1 cellular context compared by ENCODE assay signal in genomic region chr1:179921981-179922380, GRCh38.
TF ChIP-seq lines count a peak whose summit lies in the region.

No MANE protein-coding gene starts in this region.

TF ChIP-seq in K562, 482 proteins besides CTCF, POLR2A, EP300 and RAD21:
- TF ChIP-seq ZNF76 (CRISPR knock-in tag; IDR thresholded peaks at IDR 0.05; ENCODE audit: borderline replicate concordance) (no peak), FOSL1 (tag; conservative IDR thresholded peaks at IDR 0.05) (0 out of 2 replicates have a peak, but pooled peaks have one; percentile 23)
